In the genomic region with DNA sequence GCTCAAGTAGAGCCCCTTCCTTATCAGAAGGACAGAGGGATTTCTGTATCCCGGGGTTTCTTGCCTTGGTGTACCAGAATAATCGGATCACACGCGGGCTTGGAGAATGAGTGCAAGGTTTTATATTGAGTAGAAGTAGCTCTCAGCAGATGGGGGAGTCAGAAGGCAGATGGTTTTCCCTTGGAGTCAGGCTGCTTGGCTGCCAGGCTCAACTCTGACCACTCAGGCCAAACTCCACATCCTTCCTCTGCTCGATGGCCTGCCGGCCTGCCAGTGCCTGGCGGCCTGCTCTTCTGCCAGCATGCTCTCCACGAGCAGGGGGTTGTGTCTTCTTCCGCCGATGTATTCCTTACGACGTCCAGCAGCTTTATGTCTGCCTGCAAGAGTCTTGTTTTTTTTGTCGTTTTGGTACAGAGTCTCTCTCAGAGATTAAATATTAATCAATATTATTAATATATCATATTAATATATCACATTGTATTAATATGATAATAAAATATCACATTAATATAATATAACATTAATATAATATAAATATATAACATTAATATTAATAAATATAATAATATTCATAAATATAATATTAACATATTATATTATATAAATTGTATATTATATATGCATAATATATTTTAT, we compare ENCODE assay signal across 15 cellular contexts.
"Had no signal": no experiment of that assay in that cellular context is flagged by ENCODE, and none has a peak within 500 bp of the region (broad histone marks: within the 10 kb centered on the region; RNA-seq: fewer than 3 reads in every experiment).

No MANE protein-coding gene starts in this region.

- H3K4me3 ChIP-seq: adrenal gland, left ventricle myocardium inferior, prostate gland, tibial artery had no signal

- ATAC-seq: right cardiac atrium; stimulated activated naive CD8-positive, alpha-beta T cell treated with anti-CD3 and anti-CD28 coated beads, Interleukin-15, Interleukin-2, amounts not matched to agents 100 U/mL and 50 U/mL, for 24 hours; T-cell had no signal

- H3K9me3 ChIP-seq: adrenal gland, left ventricle myocardium inferior, prostate gland, tibial artery had no signal

- H3K36me3 ChIP-seq: adrenal gland, left ventricle myocardium inferior, prostate gland, tibial artery had no signal

- H3K27me3 ChIP-seq: adrenal gland, tibial artery had no signal

- DNase-seq: activated CD4-positive, alpha-beta T cell treated with anti-CD3 and anti-CD28 coated beads, Interleukin-2, amount 50 U/mL, for 4 hours; activated CD4-positive, CD25-positive, alpha-beta regulatory T cell treated with anti-CD3 and anti-CD28 coated beads, Interleukin-2, amount 50 U/mL, for 72 hours; activated gamma-delta T cell treated with Interleukin-2 at 50 U/mL for 16 hours; activated T-cell treated with anti-CD3 and anti-CD28 coated beads for 4 hours; adrenal gland; effector CD8-positive, alpha-beta T cell; foreskin fibroblast; hippocampal formation; left ventricle myocardium inferior; right cardiac atrium; stimulated activated CD4-positive, alpha-beta T cell treated with anti-CD3 and anti-CD28 coated beads, Interleukin-2, amount 100 ng/mL, for 24 hours; stimulated activated naive CD8-positive, alpha-beta T cell treated with anti-CD3 and anti-CD28 coated beads, Interleukin-15, Interleukin-2, amounts not matched to agents 100 U/mL and 50 U/mL, for 24 hours; T-cell; tibial artery had no signal

- H3K4me1 ChIP-seq: adrenal gland, left ventricle myocardium inferior, prostate gland had no signal

- H3K27ac ChIP-seq: adrenal gland, left ventricle myocardium inferior, prostate gland, tibial artery had no signal
